In genomic region chr17:48282303-48282702, GRCh38 we compare ENCODE assay signal across 12 cellular contexts.
DNase-seq lines count a peak whose midpoint lies in the region; ATAC-seq and TF ChIP-seq lines count a peak whose summit lies in the region.
"Had no signal": no experiment of that assay in that cellular context is flagged by ENCODE, and none has a peak within 500 bp of the region (broad histone marks: within the 10 kb centered on the region; RNA-seq: fewer than 3 reads in every experiment).

No MANE protein-coding gene starts in this region.

- H3K27me3 Mint-ChIP-seq in CD4-positive, alpha-beta T cell = no peaks in the 10 kb centered on the region
- H3K27me3 Mint-ChIP-seq in immature natural killer cell (ENCODE audit: low read depth in 3 of 3) = peaks cover 0 to 2% (median 0%) of the 10 kb centered on the region in 3 donors
- H3K27me3 Mint-ChIP-seq in activated T-helper 17 cell treated with anti-CD3 and anti-CD28 coated beads, Interleukin-2, amount 50 U/mL, for 72 hours = no peaks in the 10 kb centered on the region
- H3K27me3 Mint-ChIP-seq: CD8-positive, alpha-beta memory T cell had no signal

- peaks cover 21% of the 10 kb centered on the region for H3K4me1 Mint-ChIP-seq in CD4-positive, alpha-beta T cell (ENCODE audit: low read depth)
- peaks cover 23 to 56% of the 10 kb centered on the region in 2 donors for H3K4me1 Mint-ChIP-seq in immature natural killer cell
- H3K4me1 Mint-ChIP-seq in activated T-helper 17 cell treated with anti-CD3 and anti-CD28 coated beads, Interleukin-2, amount 50 U/mL, for 72 hours = peaks cover 18% of the 10 kb centered on the region
- H3K4me1 Mint-ChIP-seq: CD14-positive monocyte had no signal

- no peak overlapping the region for H3K4me3 Mint-ChIP-seq in CD4-positive, alpha-beta T cell
- H3K4me3 Mint-ChIP-seq in immature natural killer cell = no peak overlapping the region
- no peak overlapping the region for H3K4me3 Mint-ChIP-seq in activated T-helper 17 cell treated with anti-CD3 and anti-CD28 coated beads, Interleukin-2, amount 50 U/mL, for 72 hours
- H3K4me3 Mint-ChIP-seq: CD14-positive monocyte; CD8-positive, alpha-beta memory T cell had no signal

- no peak for DNase-seq in CD4-positive, alpha-beta T cell
- DNase-seq in amniotic epithelial cell (ENCODE audit: low read depth) = peak; percentile 28
- no peak for DNase-seq in immature natural killer cell
- DNase-seq in suprapubic skin (ENCODE audit: low spot score in 2 of 2) = no peak
- DNase-seq in prostate gland (ENCODE audit: low spot score) = no peak
- DNase-seq: Caco-2; CD8-positive, alpha-beta memory T cell; HCEC 1CT had no signal

- H3K4me3 ChIP-seq in HEK293 (ENCODE audit: low read depth, low read length) = no peak overlapping the region
- no peak overlapping the region for H3K4me3 ChIP-seq in suprapubic skin
- no peak overlapping the region for H3K4me3 ChIP-seq in prostate gland

- H3K36me3 ChIP-seq in HEK293 (ENCODE audit: control insufficient read depth in 2 of 2, insufficient read depth in 1 of 2, low read length in 2 of 2) (no peaks in the 10 kb centered on the region), suprapubic skin (no peaks in the 10 kb centered on the region), prostate gland (no peaks in the 10 kb centered on the region)

- TF ChIP-seq CTCF in CD4-positive, alpha-beta T cell (IDR thresholded peaks at IDR 0.05) = no peak
- no peak for TF ChIP-seq CTCF in HEK293 (tag by site-specific recombination; IDR thresholded peaks at IDR 0.05)
- no peak for TF ChIP-seq CTCF in suprapubic skin (IDR thresholded peaks at IDR 0.05)
- no peak for TF ChIP-seq CTCF in prostate gland (IDR thresholded peaks at IDR 0.05)

- no peaks in the 10 kb centered on the region for H3K9me3 ChIP-seq in CD4-positive, alpha-beta T cell (ENCODE audit: control insufficient read depth, low read length)
- H3K9me3 ChIP-seq in HEK293 (ENCODE audit: control insufficient read depth, insufficient read depth, low read depth, low read length) (no peaks in the 10 kb centered on the region), suprapubic skin (no peaks in the 10 kb centered on the region), prostate gland (no peaks in the 10 kb centered on the region)
- H3K9me3 ChIP-seq: Caco-2 had no signal

- H3K27me3 ChIP-seq in CD4-positive, alpha-beta T cell (ENCODE audit: control insufficient read depth, insufficient read depth, low read length) = no peaks in the 10 kb centered on the region
- H3K27me3 ChIP-seq in suprapubic skin = peaks cover 58% of the 10 kb centered on the region
- no peaks in the 10 kb centered on the region for H3K27me3 ChIP-seq in prostate gland (replicated peaks; ENCODE audit: insufficient read depth)

- no peaks in the 10 kb centered on the region for H3K9me3 Mint-ChIP-seq in CD4-positive, alpha-beta T cell
- H3K9me3 Mint-ChIP-seq in immature natural killer cell = no peaks in the 10 kb centered on the region
- H3K9me3 Mint-ChIP-seq in activated T-helper 17 cell treated with anti-CD3 and anti-CD28 coated beads, Interleukin-2, amount 50 U/mL, for 72 hours = no peaks in the 10 kb centered on the region
- H3K9me3 Mint-ChIP-seq: CD14-positive monocyte; CD8-positive, alpha-beta memory T cell had no signal

- peaks cover 13% of the 10 kb centered on the region for H3K4me1 ChIP-seq in HEK293 (ENCODE audit: control insufficient read depth, insufficient read depth, low read length)
- H3K4me1 ChIP-seq in suprapubic skin = no peaks in the 10 kb centered on the region
- H3K4me1 ChIP-seq in prostate gland (replicated peaks) = peaks cover 7% of the 10 kb centered on the region

- no peak for ATAC-seq in CD4-positive, alpha-beta T cell (ENCODE audit: poor library complexity)
- no peak for ATAC-seq in activated T-helper 17 cell treated with anti-CD3 and anti-CD28 coated beads, Interleukin-2, amount 50 U/mL, for 72 hours (replicated peaks)
- no peak for ATAC-seq in HG02852 (IDR thresholded peaks at IDR 0.05; ENCODE audit: unreplicated experiment)

- peak overlapping the region; percentile 10 for H3K27ac Mint-ChIP-seq in CD4-positive, alpha-beta T cell
- H3K27ac Mint-ChIP-seq in immature natural killer cell = peak overlapping the region in 4 of 6 donors; percentile 3 to 39 (median 25)
- H3K27ac Mint-ChIP-seq in activated T-helper 17 cell treated with anti-CD3 and anti-CD28 coated beads, Interleukin-2, amount 50 U/mL, for 72 hours = no peak overlapping the region
- H3K27ac Mint-ChIP-seq: CD14-positive monocyte; CD8-positive, alpha-beta memory T cell had no signal

- no peak for TF ChIP-seq EP300 in suprapubic skin (IDR thresholded peaks at IDR 0.05)

- TF ChIP-seq POLR2A in suprapubic skin (IDR thresholded peaks at IDR 0.05) (no peak), prostate gland (IDR thresholded peaks at IDR 0.05) (no peak)

- H3K27ac ChIP-seq in CD4-positive, alpha-beta T cell (ENCODE audit: low read depth, low read length) = no peak overlapping the region
- H3K27ac ChIP-seq in HEK293 (ENCODE audit: extremely low read depth, low read depth, low read length) = no peak overlapping the region
- no peak overlapping the region for H3K27ac ChIP-seq in suprapubic skin
- H3K27ac ChIP-seq in prostate gland = no peak overlapping the region

- CTCF ChIA-PET in CD4-positive, alpha-beta T cell (lab: Charles Lee) = interaction anchor here (0.6 to 1.6 kb wide), 4 partner anchors 18 to 44 kb away, joined by 3 read pairs; no protein-coding TSS in a partner anchor
- CTCF ChIA-PET in HEK293 (lab: Yijun Ruan, JAX) = interaction anchor here (2.3 to 17.0 kb wide), 4 partner anchors 11 to 26 kb away, joined by 12 to 207 read pairs (median 14); no protein-coding TSS in a partner anchor

- H3K36me3 Mint-ChIP-seq in CD4-positive, alpha-beta T cell (ENCODE audit: low read depth) = peaks cover 45% of the 10 kb centered on the region
- peaks cover 0 to 5% (median 4%) of the 10 kb centered on the region in 3 donors for H3K36me3 Mint-ChIP-seq in immature natural killer cell
- H3K36me3 Mint-ChIP-seq in activated T-helper 17 cell treated with anti-CD3 and anti-CD28 coated beads, Interleukin-2, amount 50 U/mL, for 72 hours (ENCODE audit: low read depth) = peaks cover 35% of the 10 kb centered on the region
- H3K36me3 Mint-ChIP-seq: CD14-positive monocyte had no signal

- 95% methylated on average over 2 of the region's 2 CpGs for WGBS in suprapubic skin
- WGBS in prostate gland = 100% methylated on average over 2 of the region's 2 CpGs

- intact Hi-C loops in CD4-positive, alpha-beta T cell (cut with DNase I, micrococcal nuclease) = no loop called here
- intact Hi-C loops in prostate gland (cut with DNase I) = no loop called here

- POLR2A ChIA-PET in CD4-positive, alpha-beta T cell (lab: Charles Lee) = no interaction called here
- POLR2A ChIA-PET in HEK293 (lab: Yijun Ruan, JAX) = no interaction called here

TF ChIP-seq in HEK293, 187 proteins besides CTCF, POLR2A, EP300 and RAD21 (continues in another document):
- TF ChIP-seq ZNF48 (tag by site-specific recombination; IDR thresholded peaks at IDR 0.05) = no peak
- TF ChIP-seq ZNF138 (tag by site-specific recombination; IDR thresholded peaks at IDR 0.05; ENCODE audit: borderline replicate concordance) = no peak
- no peak for TF ChIP-seq ZNF366 (tag by site-specific recombination; conservative IDR thresholded peaks at IDR 0.05)
- no peak for TF ChIP-seq SETDB1 (IDR thresholded peaks at IDR 0.05; ENCODE audit: insufficient read length, low read length)
- TF ChIP-seq ZNF677 (tag by site-specific recombination; IDR thresholded peaks at IDR 0.05) = no peak
- TF ChIP-seq ZNF785 (tag by site-specific recombination; IDR thresholded peaks at IDR 0.05) = no peak
- no peak for TF ChIP-seq ZNF704 (tag by site-specific recombination; IDR thresholded peaks at IDR 0.05)
- 0 out of 2 replicates have a peak, but pooled peaks have one; percentile 18 for TF ChIP-seq SP7 (tag by site-specific recombination; IDR thresholded peaks at IDR 0.05)
- no peak for TF ChIP-seq ZBTB26 (tag by site-specific recombination; optimal IDR thresholded peaks at IDR 0.05)
- peak; percentile 80 for TF ChIP-seq GFI1B (tag by site-specific recombination; IDR thresholded peaks at IDR 0.05)
- no peak for TF ChIP-seq ZNF354C (tag by site-specific recombination; IDR thresholded peaks at IDR 0.05; ENCODE audit: borderline replicate concordance, low read depth)
- TF ChIP-seq ZSCAN30 (tag by site-specific recombination; IDR thresholded peaks at IDR 0.05) = no peak
- TF ChIP-seq GLI2 (tag by site-specific recombination; IDR thresholded peaks at IDR 0.05; ENCODE audit: borderline replicate concordance, low read depth) = no peak
